9 cellular contexts compared by ENCODE assay signal in the genomic region with DNA sequence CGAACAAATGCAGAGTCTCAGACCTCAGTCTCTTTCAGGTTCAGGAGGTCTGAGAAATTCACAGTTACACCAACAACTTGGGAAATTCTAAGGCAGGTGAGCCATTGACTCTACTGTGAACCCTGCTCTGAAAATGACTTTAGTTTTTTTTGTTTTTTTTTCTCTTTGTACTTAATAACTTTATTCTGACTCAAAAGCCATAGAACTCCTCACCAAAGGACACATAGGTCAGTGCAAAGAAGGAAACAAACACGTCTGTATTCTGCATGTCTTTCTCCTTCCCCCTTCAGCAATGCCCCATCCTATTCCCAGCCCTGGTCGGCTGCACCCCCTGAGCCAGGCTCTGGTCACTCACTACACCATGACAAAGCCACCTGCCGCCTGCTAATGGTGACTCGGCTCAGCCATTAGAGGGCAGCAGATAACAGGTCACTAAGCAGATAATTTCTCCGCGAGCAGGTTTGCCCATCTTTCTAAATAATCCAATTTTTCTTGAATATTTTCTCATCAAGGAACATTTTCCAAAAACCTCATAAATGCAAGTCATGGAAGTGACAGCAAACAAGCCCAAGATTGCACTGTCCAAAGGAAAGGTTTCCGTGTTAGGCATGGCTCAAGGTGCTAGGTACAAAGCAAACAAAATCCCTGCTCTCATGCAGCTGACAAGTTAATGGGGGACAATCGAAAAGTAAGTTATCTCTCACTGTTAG. TPM values are rescaled to one million over a fixed set of nuclear protein-coding genes. Genes with fewer than 3 reads are reported as not detected.
DNase-seq lines count a peak whose midpoint lies in the region; ATAC-seq, FAIRE-seq and TF ChIP-seq lines count a peak whose summit lies in the region.
"Had no signal": no experiment of that assay in that cellular context is flagged by ENCODE, and none has a peak within 500 bp of the region (broad histone marks: within the 10 kb centered on the region; RNA-seq: fewer than 3 reads in every experiment).

No MANE protein-coding gene starts in this region.

- no peak overlapping the region for H3K27ac ChIP-seq in OCI-LY3 (ENCODE audit: low read length)
- H3K27ac ChIP-seq: epithelial cell of prostate had no signal

- H3K27me3 ChIP-seq in OCI-LY3 (ENCODE audit: low read depth, low read length), result peaks cover 3% of the 10 kb centered on the region; the same call in 1 of the 2 replicates

- no peaks in the 10 kb centered on the region for H3K9me3 Mint-ChIP-seq in activated CD4-positive, alpha-beta T cell treated with anti-CD3 and anti-CD28 coated beads for 36 hours (ENCODE audit: low read depth)
- H3K9me3 Mint-ChIP-seq in MCF 10A (ENCODE audit: unreplicated experiment), result no peaks in the 10 kb centered on the region

- H3K4me3 ChIP-seq in OCI-LY3 (ENCODE audit: low read length), result peak overlapping the region; percentile 20; the same call in 1 of the 2 replicates

- FAIRE-seq in HTR-8/SVneo (lab: Jason Lieb, UNC) (peak; percentile 23), islet of Langerhans (lab: Jason Lieb, UNC) (peak; percentile 21)

- H2AFZ ChIP-seq in OCI-LY3 (ENCODE audit: low read depth, low read length), result no peak overlapping the region

- TF ChIP-seq CTCF in OCI-LY3 (IDR thresholded peaks at IDR 0.05; ENCODE audit: low read depth, low read length) (peak; percentile 85), MCF 10A (IDR thresholded peaks at IDR 0.05; ENCODE audit: unreplicated experiment) (peak; percentile 61)

- H3K9ac ChIP-seq in OCI-LY3 (ENCODE audit: low read length), result no peak overlapping the region

- CTCF ChIA-PET in activated CD4-positive, alpha-beta T cell treated with anti-CD3 and anti-CD28 coated beads for 36 hours (lab: Charles Lee), result interaction anchor here (0.7 to 1.0 kb wide), 5 partner anchors 11 to 296 kb away, joined by 3 to 7 read pairs (median 5); no protein-coding TSS in a partner anchor
- CTCF ChIA-PET in MCF 10A (lab: Yijun Ruan, JAX), result interaction anchor here (0.5 to 4.2 kb wide), 38 partner anchors 8 to 371 kb away, joined by 3 to 45 read pairs (median 4); a partner anchor contains a TSS

- no peak overlapping the region for H3K4me3 Mint-ChIP-seq in activated CD4-positive, alpha-beta T cell treated with anti-CD3 and anti-CD28 coated beads for 36 hours
- H3K4me3 Mint-ChIP-seq in MCF 10A (ENCODE audit: unreplicated experiment), result no peak overlapping the region

- peaks cover 3% of the 10 kb centered on the region; the same call in 1 of the 2 replicates for H3K4me1 ChIP-seq in OCI-LY3 (ENCODE audit: low read length)

- no peaks in the 10 kb centered on the region for H3K9me3 ChIP-seq in OCI-LY3 (ENCODE audit: insufficient read depth, low read length)

- no TSS peak for BruUV-seq in MCF 10A (replicated peaks; lab: Mats Ljungman, UMichigan)

- H3K4me1 Mint-ChIP-seq in activated CD4-positive, alpha-beta T cell treated with anti-CD3 and anti-CD28 coated beads for 36 hours, result peaks cover 17% of the 10 kb centered on the region
- peaks cover 19% of the 10 kb centered on the region for H3K4me1 Mint-ChIP-seq in MCF 10A (ENCODE audit: insufficient read depth, unreplicated experiment)

- intact Hi-C loops in activated CD4-positive, alpha-beta T cell treated with anti-CD3 and anti-CD28 coated beads for 36 hours (cut with DNase I, micrococcal nuclease), result loop anchor here (1.0 to 5.0 kb wide), 4 partner anchors 205 to 297 kb away; no protein-coding TSS in a partner anchor
- intact Hi-C loops in MCF 10A (cut with micrococcal nuclease), result loop anchor here (1.0 to 5.0 kb wide), 5 partner anchors 145 to 296 kb away; a partner anchor contains a TSS

- peak; percentile 56 for DNase-seq in activated CD4-positive, alpha-beta T cell treated with anti-CD3 and anti-CD28 coated beads for 36 hours
- DNase-seq in activated CD4-positive, alpha-beta T cell treated with anti-CD3 and anti-CD28 coated beads for 1 hour, result no peak
- DNase-seq in HTR-8/SVneo (ENCODE audit: insufficient read length, low spot score) (peak; percentile 76), MCF 10A (ENCODE audit: unreplicated experiment) (peak; percentile 67)
- DNase-seq in stimulated activated CD4-positive, alpha-beta T cell treated with anti-CD3 and anti-CD28 coated beads, Interleukin-4, amount 100 ng/mL, for 24 hours, result peak; percentile 21

- H3K36me3 ChIP-seq in OCI-LY3 (replicated peaks; ENCODE audit: low read depth, low read length), result no peaks in the 10 kb centered on the region

- POLR2A ChIA-PET in activated CD4-positive, alpha-beta T cell treated with anti-CD3 and anti-CD28 coated beads for 36 hours (lab: Charles Lee), result no interaction called here
- POLR2A ChIA-PET in MCF 10A (lab: Yijun Ruan, JAX), result interaction anchor here (0.8 to 1.0 kb wide), 4 partner anchors 29 to 297 kb away, joined by 3 read pairs; no protein-coding TSS in a partner anchor

- peaks cover 17% of the 10 kb centered on the region for H3K27me3 Mint-ChIP-seq in activated CD4-positive, alpha-beta T cell treated with anti-CD3 and anti-CD28 coated beads for 36 hours
- H3K27me3 Mint-ChIP-seq in MCF 10A (ENCODE audit: insufficient read depth, unreplicated experiment), result no peaks in the 10 kb centered on the region

- H4K20me1 ChIP-seq in OCI-LY3 (ENCODE audit: insufficient read depth, low read length), result no peaks in the 10 kb centered on the region

- H3K27ac Mint-ChIP-seq in activated CD4-positive, alpha-beta T cell treated with anti-CD3 and anti-CD28 coated beads for 36 hours, result no peak overlapping the region
- no peak overlapping the region for H3K27ac Mint-ChIP-seq in MCF 10A (ENCODE audit: low read depth, unreplicated experiment)

- H3K36me3 Mint-ChIP-seq in activated CD4-positive, alpha-beta T cell treated with anti-CD3 and anti-CD28 coated beads for 36 hours (ENCODE audit: low read depth), result no peaks in the 10 kb centered on the region
- H3K36me3 Mint-ChIP-seq in MCF 10A (ENCODE audit: insufficient read depth, unreplicated experiment), result peaks cover 8% of the 10 kb centered on the region

- peak overlapping the region; percentile 44 for H3K4me2 ChIP-seq in OCI-LY3 (ENCODE audit: low read length)

- ATAC-seq in activated CD4-positive, alpha-beta T cell treated with anti-CD3 and anti-CD28 coated beads for 36 hours, result peak; percentile 57
- peak; percentile 90 for ATAC-seq in GM21526 (IDR thresholded peaks at IDR 0.05; ENCODE audit: low FRiP score, unreplicated experiment)

- no peaks in the 10 kb centered on the region for H3K79me2 ChIP-seq in OCI-LY3 (ENCODE audit: low read length)

RNA-seq across cellular contexts. Expression of a gene that starts 37.7 kb away (rescaled TPM):
- total RNA-seq in activated CD4-positive, alpha-beta T cell treated with anti-CD3 and anti-CD28 coated beads for 36 hours, result not detected
- not detected in 2 replicates for total RNA-seq in MCF 10A (2022)
